ENCODE assay signal across 11 cellular contexts in the genomic region with DNA sequence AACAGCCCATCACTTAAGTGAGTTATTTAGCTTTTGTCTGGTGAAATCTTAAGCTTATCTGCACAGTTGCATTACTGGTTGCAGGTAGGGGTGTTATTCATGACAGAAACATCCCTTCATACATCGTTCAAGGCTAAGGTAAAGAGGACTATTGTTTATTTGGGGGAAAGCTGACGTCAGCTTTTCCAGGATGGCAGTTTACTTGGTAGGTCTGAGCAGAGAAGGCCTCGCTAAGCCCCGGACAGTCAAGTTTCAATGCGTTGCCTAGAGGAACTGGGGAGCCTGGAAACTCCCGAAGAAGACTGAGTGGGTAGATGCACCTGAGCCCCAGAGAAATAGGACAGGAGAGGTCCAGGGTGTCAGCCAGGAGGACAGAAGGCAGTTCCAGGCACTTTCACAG. TPM values are rescaled to one million over a fixed set of nuclear protein-coding genes. Genes with fewer than 3 reads are reported as not detected.
DNase-seq lines count a peak whose midpoint lies in the region; ATAC-seq and TF ChIP-seq lines count a peak whose summit lies in the region.
"Had no signal": no experiment of that assay in that cellular context is flagged by ENCODE, and none has a peak within 500 bp of the region (broad histone marks: within the 10 kb centered on the region; RNA-seq: fewer than 3 reads in every experiment).

No MANE protein-coding gene starts in this region.

- no peak overlapping the region for H3K4me3 ChIP-seq in left ventricle myocardium inferior
- no peak overlapping the region for H3K4me3 ChIP-seq in OCI-LY7 (ENCODE audit: low read depth, low read length, poor library complexity, severe bottlenecking)
- H3K4me3 ChIP-seq in esophagus squamous epithelium: no peak overlapping the region

- H3K27ac Mint-ChIP-seq in type B pancreatic cell: peak overlapping the region; percentile 71

- no peaks in the 10 kb centered on the region for H3K27me3 ChIP-seq in left ventricle myocardium inferior (ENCODE audit: low read depth)
- H3K27me3 ChIP-seq in esophagus squamous epithelium: no peaks in the 10 kb centered on the region

- H3K79me2 ChIP-seq in OCI-LY7 (ENCODE audit: insufficient read depth, low read depth, low read length): peaks cover 42% of the 10 kb centered on the region

- H3K4me1 ChIP-seq in left ventricle myocardium inferior (peaks cover 90% of the 10 kb centered on the region), OCI-LY7 (ENCODE audit: insufficient read depth, low read length, poor library complexity, severe bottlenecking) (peaks cover 37% of the 10 kb centered on the region), esophagus squamous epithelium (peaks cover 19 to 61% (median 29%) of the 10 kb centered on the region in 3 donors)

- POLR2A ChIA-PET in OCI-LY7 (lab: Charles Lee): interaction anchor here (0.5 to 5.0 kb wide), 10 partner anchors 14 to 224 kb away, joined by 3 to 55 read pairs (median 4); a partner anchor contains a TSS

- H3K36me3 ChIP-seq in left ventricle myocardium inferior (no peaks in the 10 kb centered on the region), OCI-LY7 (ENCODE audit: insufficient read depth, low read length) (peaks cover 8% of the 10 kb centered on the region), esophagus squamous epithelium (peaks cover 0 to under 1% (median 0%) of the 10 kb centered on the region in 3 donors)

- WGBS in esophagus squamous epithelium, 2 donors: 23 to 52% methylated on average over 6 of the region's 6 CpGs

- H3K27ac ChIP-seq in left ventricle myocardium inferior (replicated peaks): peak overlapping the region; percentile 98
- H3K27ac ChIP-seq in OCI-LY7 (ENCODE audit: low read depth, low read length, poor library complexity, severe bottlenecking): no peak overlapping the region
- H3K27ac ChIP-seq in esophagus squamous epithelium: peak overlapping the region in 3 of 4 donors; percentile 10 to 98 (median 96)
- H3K27ac ChIP-seq: C4-2B had no signal

- H3K36me3 Mint-ChIP-seq in type B pancreatic cell: no peaks in the 10 kb centered on the region

- no peaks in the 10 kb centered on the region for H3K27me3 Mint-ChIP-seq in type B pancreatic cell

- peaks cover 39% of the 10 kb centered on the region for H3K4me1 Mint-ChIP-seq in type B pancreatic cell (ENCODE audit: unreplicated experiment)

- TF ChIP-seq POLR2A in esophagus squamous epithelium (IDR thresholded peaks at IDR 0.05): no peak

- CTCF ChIA-PET in OCI-LY7 (lab: Charles Lee; ENCODE audit: unreplicated experiment): interaction anchor here (1.1 kb wide), 1 partner anchor 110 kb away, joined by 3 read pairs; no protein-coding TSS in a partner anchor

- H4K20me1 ChIP-seq in OCI-LY7 (ENCODE audit: insufficient read depth, low read length): peaks cover 18% of the 10 kb centered on the region; the same call in 1 of the 2 replicates

- DNase-seq in left ventricle myocardium inferior: no peak
- no peak for DNase-seq in cardiac septum (ENCODE audit: low spot score)
- no peak for DNase-seq in OCI-LY7 (ENCODE audit: low spot score)
- no peak for DNase-seq in esophagus squamous epithelium (lab: John Stamatoyannopoulos, UW)
- DNase-seq in type B pancreatic cell (ENCODE audit: extremely low spot score, unreplicated experiment): no peak
- no peak for DNase-seq in epidermal melanocyte (ENCODE audit: insufficient read length, low spot score)
- DNase-seq: activated naive CD4-positive, alpha-beta T cell treated with anti-CD3 and anti-CD28 coated beads, Interleukin-2, amount 50 U/mL, for 16 hours had no signal

- H3K9me3 ChIP-seq in left ventricle myocardium inferior (replicated peaks) (no peaks in the 10 kb centered on the region), OCI-LY7 (ENCODE audit: low read length) (no peaks in the 10 kb centered on the region), esophagus squamous epithelium (no peaks in the 10 kb centered on the region)

- intact Hi-C loops in left ventricle myocardium inferior (cut with micrococcal nuclease): loop anchor here (5.0 to 10.0 kb wide), 2 partner anchors 62 to 109 kb away; no protein-coding TSS in a partner anchor
- intact Hi-C loops in cardiac septum (cut with DNase I): no loop called here
- intact Hi-C loops in OCI-LY7 (cut with micrococcal nuclease; ENCODE audit: unreplicated experiment): loop anchor here (5.0 kb wide), 1 partner anchor 204 kb away; a partner anchor contains a TSS
- intact Hi-C loops in esophagus squamous epithelium (cut with DNase I): loop anchor here (10.0 kb wide), 1 partner anchor 182 kb away; no protein-coding TSS in a partner anchor

- H2AFZ ChIP-seq in OCI-LY7 (ENCODE audit: low read length): no peak overlapping the region

- peak overlapping the region; percentile 56 for H3K4me3 Mint-ChIP-seq in type B pancreatic cell

- peak overlapping the region; percentile 29; the same call in 1 of the 2 replicates for H3K4me2 ChIP-seq in OCI-LY7 (ENCODE audit: low read length)

- H3K9me2 ChIP-seq in OCI-LY7 (ENCODE audit: insufficient read depth, low read length): no peaks in the 10 kb centered on the region

- no peak for TF ChIP-seq CTCF in left ventricle myocardium inferior (IDR thresholded peaks at IDR 0.05; ENCODE audit: borderline replicate concordance)
- TF ChIP-seq CTCF in OCI-LY7 (conservative IDR thresholded peaks at IDR 0.05; ENCODE audit: low read length): no peak
- no peak for TF ChIP-seq CTCF in esophagus squamous epithelium (IDR thresholded peaks at IDR 0.05)
- no peak for TF ChIP-seq CTCF in type B pancreatic cell (conservative IDR thresholded peaks at IDR 0.05)

- no peaks in the 10 kb centered on the region for H3K9me3 Mint-ChIP-seq in type B pancreatic cell

- no peak for ATAC-seq in activated CD4-positive, CD25-positive, alpha-beta regulatory T cell treated with anti-CD3 and anti-CD28 coated beads, Interleukin-2, amount 50 U/mL, for 24 hours
- ATAC-seq in HG03045 (IDR thresholded peaks at IDR 0.05; ENCODE audit: unreplicated experiment): no peak

- BruUV-seq in OCI-LY7 (replicated peaks; lab: Mats Ljungman, UMichigan): no TSS peak

RNA-seq across cellular contexts. Expression of a gene that starts 2.2 kb away (rescaled TPM):
- total RNA-seq in left ventricle myocardium inferior (7.3 TPM), cardiac septum (not detected), OCI-LY7 (2022) (not detected in 2 replicates), esophagus squamous epithelium (not detected), type B pancreatic cell (ENCODE audit: low replicate concordance) (not detected in 2 replicates)
- total RNA-seq in OCI-LY7 (2014; rRNA removed; shearing (Covaris generic)): not detected in 2 replicates
- total RNA-seq: epithelial cell of proximal tubule had no signal
